Comparison of ENCODE assay signal across 39 cellular contexts in the genomic region with DNA sequence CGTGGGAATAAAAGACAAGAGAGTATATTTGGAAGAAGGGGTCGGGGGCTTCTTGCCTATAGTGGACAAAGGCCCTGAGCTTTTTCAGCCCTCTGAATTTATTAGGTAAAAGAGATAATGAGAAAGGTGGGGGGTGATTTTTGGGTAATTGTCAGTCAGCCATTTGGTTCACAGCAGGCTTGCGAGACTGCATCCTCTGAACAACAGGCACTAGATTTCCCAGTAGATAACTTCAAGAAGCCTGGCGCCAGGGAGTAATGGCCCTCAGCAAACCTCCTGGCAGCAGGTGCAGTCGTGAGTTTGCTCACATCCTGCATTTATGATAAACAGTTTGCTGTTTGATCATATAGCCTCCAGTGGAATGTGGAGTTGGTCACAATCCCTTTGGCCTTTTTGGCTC.
"Had no signal": no experiment of that assay in that cellular context is flagged by ENCODE, and none has a peak within 500 bp of the region (broad histone marks: within the 10 kb centered on the region; RNA-seq: fewer than 3 reads in every experiment).

No MANE protein-coding gene starts in this region.

- ATAC-seq: activated naive CD4-positive, alpha-beta T cell treated with anti-CD3 and anti-CD28 coated beads, Interleukin-2, amount 50 U/mL, for 72 hours; activated naive CD8-positive, alpha-beta T cell treated with anti-CD3 and anti-CD28 coated beads, Interleukin-2, amount 50 U/mL, for 24 hours; activated T-cell treated with anti-CD3 and anti-CD28 coated beads, Interleukin-2, amount 50 U/mL, for 72 hours; activated T-helper 17 cell treated with anti-CD3 and anti-CD28 coated beads, Interleukin-2, amount 50 U/mL, for 72 hours; body of pancreas had no signal

- H3K4me3 ChIP-seq: adrenal gland, ascending aorta, body of pancreas, breast epithelium, cardiac muscle cell had no signal

- H3K27me3 Mint-ChIP-seq: activated naive CD4-positive, alpha-beta T cell treated with anti-CD3 and anti-CD28 coated beads, Interleukin-2, amount 10 ng/mL, durations not matched to agents 7 days and 5 days; activated naive CD8-positive, alpha-beta T cell treated with anti-CD3 and anti-CD28 coated beads, Interleukin-2, amount 10 ng/mL, durations not matched to agents 7 days and 5 days; activated naive CD8-positive, alpha-beta T cell treated with anti-CD3 and anti-CD28 coated beads, Interleukin-2, amount 50 U/mL, for 24 hours; activated T-cell treated with anti-CD3 and anti-CD28 coated beads, Interleukin-2, amount 50 U/mL, for 24 hours; central memory CD8-positive, alpha-beta T cell had no signal

- H3K9me3 Mint-ChIP-seq: activated naive CD4-positive, alpha-beta T cell treated with anti-CD3 and anti-CD28 coated beads, Interleukin-2, amount 10 ng/mL, durations not matched to agents 7 days and 5 days; activated naive CD8-positive, alpha-beta T cell treated with anti-CD3 and anti-CD28 coated beads, Interleukin-2, amount 50 U/mL, for 24 hours; activated T-helper 1 cell treated with anti-CD3 and anti-CD28 coated beads, Interleukin-12 subunit alpha, Interleukin-12 subunit beta, Interleukin-2, Interleukin-4 antibody, amounts not matched to agents 30 ng/mL and 10 ng/mL and 1 ng/mL, durations not matched to agents 14 hours and 24 hours and 36 hours; activated T-helper 2 cell treated with anti-CD3 and anti-CD28 coated beads, Interferon-gamma antibody, Interleukin-2, Interleukin-4, amounts not matched to agents 10 μg/mL and 5 μg/mL and 100 μg/mL, durations not matched to agents 14 hours and 24 hours and 36 hours had no signal

- H3K4me1 Mint-ChIP-seq: activated naive CD4-positive, alpha-beta T cell treated with anti-CD3 and anti-CD28 coated beads, Interleukin-2, amount 10 ng/mL, durations not matched to agents 7 days and 5 days; activated naive CD4-positive, alpha-beta T cell treated with anti-CD3 and anti-CD28 coated beads, Interleukin-2, amount 50 U/mL, for 24 hours; activated naive CD8-positive, alpha-beta T cell treated with anti-CD3 and anti-CD28 coated beads for 36 hours; activated naive CD8-positive, alpha-beta T cell treated with anti-CD3 and anti-CD28 coated beads, Interleukin-2, amount 10 ng/mL, durations not matched to agents 7 days and 5 days; activated naive CD8-positive, alpha-beta T cell treated with anti-CD3 and anti-CD28 coated beads, Interleukin-2, amount 50 U/mL, for 24 hours; activated T-helper 17 cell treated with anti-CD3 and anti-CD28 coated beads, Interleukin-2, amount 50 U/mL, for 72 hours; brain; central memory CD8-positive, alpha-beta T cell had no signal

- FAIRE-seq: astrocyte, bronchial epithelial cell had no signal

- H3K27ac ChIP-seq: adrenal gland, ascending aorta, body of pancreas, brain microvascular endothelial cell, breast epithelium, cardiac muscle cell had no signal

- DNase-seq: activated effector memory CD4-positive, alpha-beta T cell treated with anti-CD3 and anti-CD28 coated beads, Interleukin-2, amount 50 U/mL, for 16 hours; activated effector memory CD4-positive, alpha-beta T cell treated with Interleukin-2 at 50 U/mL for 16 hours; activated gamma-delta T cell; activated gamma-delta T cell treated with Interleukin-2 at 50 U/mL for 16 hours; activated naive CD4-positive, alpha-beta T cell; activated naive CD4-positive, alpha-beta T cell treated with anti-CD3 and anti-CD28 coated beads for 36 hours; activated naive CD4-positive, alpha-beta T cell treated with anti-CD3 and anti-CD28 coated beads, Interleukin-2, amount 10 ng/mL, durations not matched to agents 7 days and 5 days; activated naive CD4-positive, alpha-beta T cell treated with anti-CD3 and anti-CD28 coated beads, Interleukin-2, amount 50 U/mL, for 16 hours; activated naive CD4-positive, alpha-beta T cell treated with Interleukin-2 at 50 U/mL for 16 hours; activated naive CD8-positive, alpha-beta T cell treated with anti-CD3 and anti-CD28 coated beads for 36 hours; activated naive CD8-positive, alpha-beta T cell treated with anti-CD3 and anti-CD28 coated beads, Interleukin-2, amount 10 ng/mL, durations not matched to agents 7 days and 5 days; activated naive CD8-positive, alpha-beta T cell treated with anti-CD3 and anti-CD28 coated beads, Interleukin-2, amount 50 U/mL, for 24 hours; activated T-cell treated with anti-CD3 and anti-CD28 coated beads, Interleukin-2, amount 50 U/mL, for 1 hour; activated T-cell treated with anti-CD3 and anti-CD28 coated beads, Interleukin-2, amount 50 U/mL, for 24 hours; activated T-cell treated with anti-CD3 and anti-CD28 coated beads, Interleukin-2, amount 50 U/mL, for 48 hours; activated T-cell treated with anti-CD3 and anti-CD28 coated beads, Interleukin-2, amount 50 U/mL, for 72 hours; adrenal gland; amniotic stem cell; amygdala; anterior cingulate cortex; aorta; body of pancreas; brain microvascular endothelial cell; caudate nucleus; central memory CD4-positive, alpha-beta T cell; cerebellar nuclear complex had no signal

- H3K27me3 ChIP-seq: adrenal gland, ascending aorta, body of pancreas, brain microvascular endothelial cell, breast epithelium, cardiac muscle cell had no signal

- H3K9me3 ChIP-seq: adrenal gland, body of pancreas, breast epithelium had no signal

- H3K4me1 ChIP-seq: adrenal gland, ascending aorta, body of pancreas, breast epithelium had no signal

- H3K36me3 ChIP-seq: adrenal gland, ascending aorta, brain microvascular endothelial cell, breast epithelium, cardiac muscle cell had no signal

- H3K36me3 Mint-ChIP-seq: activated naive CD4-positive, alpha-beta T cell treated with anti-CD3 and anti-CD28 coated beads, Interleukin-2, amount 10 ng/mL, durations not matched to agents 7 days and 5 days; activated naive CD4-positive, alpha-beta T cell treated with anti-CD3 and anti-CD28 coated beads, Interleukin-2, amount 50 U/mL, for 24 hours; activated naive CD4-positive, alpha-beta T cell treated with anti-CD3 and anti-CD28 coated beads, Interleukin-2, amount 50 U/mL, for 72 hours; activated naive CD8-positive, alpha-beta T cell; activated naive CD8-positive, alpha-beta T cell treated with anti-CD3 and anti-CD28 coated beads for 36 hours; activated naive CD8-positive, alpha-beta T cell treated with anti-CD3 and anti-CD28 coated beads, Interleukin-2, amount 10 ng/mL, durations not matched to agents 7 days and 5 days; brain had no signal

- H3K4me3 Mint-ChIP-seq: activated naive CD4-positive, alpha-beta T cell treated with anti-CD3 and anti-CD28 coated beads for 36 hours; activated naive CD4-positive, alpha-beta T cell treated with anti-CD3 and anti-CD28 coated beads, Interleukin-2, amount 10 ng/mL, durations not matched to agents 7 days and 5 days; activated naive CD4-positive, alpha-beta T cell treated with anti-CD3 and anti-CD28 coated beads, Interleukin-2, amount 50 U/mL, for 24 hours; activated naive CD8-positive, alpha-beta T cell; activated naive CD8-positive, alpha-beta T cell treated with anti-CD3 and anti-CD28 coated beads for 36 hours; activated naive CD8-positive, alpha-beta T cell treated with anti-CD3 and anti-CD28 coated beads, Interleukin-2, amount 10 ng/mL, durations not matched to agents 7 days and 5 days; activated naive CD8-positive, alpha-beta T cell treated with anti-CD3 and anti-CD28 coated beads, Interleukin-2, amount 50 U/mL, for 24 hours; activated T-cell treated with anti-CD3 and anti-CD28 coated beads, Interleukin-2, amount 50 U/mL, for 24 hours; activated T-cell treated with anti-CD3 and anti-CD28 coated beads, Interleukin-2, amount 50 U/mL, for 72 hours; activated T-helper 1 cell treated with anti-CD3 and anti-CD28 coated beads, Interleukin-12 subunit alpha, Interleukin-12 subunit beta, Interleukin-2, Interleukin-4 antibody, amounts not matched to agents 30 ng/mL and 10 ng/mL and 1 ng/mL, durations not matched to agents 14 hours and 24 hours and 36 hours; activated T-helper 17 cell treated with anti-CD3 and anti-CD28 coated beads, Interleukin-2, amount 50 U/mL, for 72 hours; brain; central memory CD8-positive, alpha-beta T cell had no signal
